8 cellular contexts compared by ENCODE assay signal in the genomic region with DNA sequence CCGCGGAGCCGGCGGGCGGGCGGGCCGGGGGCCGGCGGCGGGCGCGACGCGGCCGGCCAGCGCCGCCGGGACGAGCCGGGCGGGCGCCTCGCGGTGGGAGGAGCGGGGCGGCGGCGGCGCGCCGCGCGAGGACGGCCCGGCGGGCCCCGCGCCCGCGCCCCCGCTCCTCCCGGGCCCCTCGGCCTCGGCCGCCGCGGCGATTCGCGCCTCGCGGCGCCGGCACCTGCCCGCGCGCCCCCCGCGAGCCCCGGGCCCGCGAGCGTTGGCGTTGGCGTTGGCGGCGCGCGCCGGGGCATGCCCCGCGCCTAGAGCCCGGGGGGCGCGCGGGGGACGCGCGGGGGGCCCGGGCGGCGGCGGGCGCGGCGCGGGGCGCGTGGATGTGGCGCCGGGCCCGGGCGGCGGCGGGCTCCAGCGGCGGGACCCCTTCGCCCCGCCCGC. TPM values are rescaled to one million over a fixed set of nuclear protein-coding genes. Genes with fewer than 3 reads are reported as not detected.
DNase-seq lines count a peak whose midpoint lies in the region; ATAC-seq and TF ChIP-seq lines count a peak whose summit lies in the region.

Gene SKI (plus strand): TSS at position 163 of the 438 bp plus-strand sequence. CDS start 448 bp downstream, outside the sequence.

- peak within 1 kb of the TSS; percentile 98 for H3K4me3 Mint-ChIP-seq in activated naive CD4-positive, alpha-beta T cell treated with anti-CD3 and anti-CD28 coated beads for 36 hours

- no peaks in the 10 kb centered on the region for H3K27me3 Mint-ChIP-seq in activated naive CD4-positive, alpha-beta T cell treated with anti-CD3 and anti-CD28 coated beads for 36 hours (ENCODE audit: low read depth)

- in situ Hi-C loops in GM13976 (cut with MboI; ENCODE audit: low sequenced_read_pairs, unreplicated experiment): no loop called here

- H3K36me3 Mint-ChIP-seq in activated naive CD4-positive, alpha-beta T cell treated with anti-CD3 and anti-CD28 coated beads for 36 hours (ENCODE audit: low read depth): peaks cover 18% of the 10 kb centered on the region

- no peak for TF ChIP-seq CTCF in choroid plexus epithelial cell (conservative IDR thresholded peaks at IDR 0.05; ENCODE audit: low read depth, low read length)
- no peak for TF ChIP-seq CTCF in upper lobe of right lung (IDR thresholded peaks at IDR 0.05)
- TF ChIP-seq CTCF in GM13976 (IDR thresholded peaks at IDR 0.05; ENCODE audit: borderline replicate concordance, control extremely low read depth, extremely low read depth, insufficient read depth, missing control alignments): no peak

- peak within 1 kb of the TSS; percentile 100 for H3K4ac ChIP-seq in mesenchymal stem cell (ENCODE audit: low read depth in 1 of 2, low read length in 2 of 2)

- peak within 1 kb of the TSS in 1 of 2 experiments; percentile 86 for H3K23ac ChIP-seq in mesenchymal stem cell (ENCODE audit: low read length in 2 of 2)

- peak within 1 kb of the TSS; percentile 96 for H3K9ac ChIP-seq in mesenchymal stem cell (ENCODE audit: low read length)

- H2AFZ ChIP-seq in mesenchymal stem cell (ENCODE audit: low read depth, low read length): peak within 1 kb of the TSS; percentile 80

- H2BK12ac ChIP-seq in mesenchymal stem cell (ENCODE audit: low read length in 2 of 2): peak within 1 kb of the TSS; percentile 71 to 92

- H2BK5ac ChIP-seq in mesenchymal stem cell (ENCODE audit: low read depth, low read length, poor library complexity, severe bottlenecking): peak within 1 kb of the TSS; percentile 88

- ATAC-seq in upper lobe of right lung (no peak), GM18861 (IDR thresholded peaks at IDR 0.05; ENCODE audit: unreplicated experiment) (no peak)

- peak within 1 kb of the TSS; percentile 96 for H3K4me2 ChIP-seq in mesenchymal stem cell (ENCODE audit: low read length, poor library complexity, severe bottlenecking)

- H3K9me3 ChIP-seq in mesenchymal stem cell (ENCODE audit: control insufficient read depth, low read length) (no peaks in the 10 kb centered on the region), upper lobe of right lung (no peaks in the 10 kb centered on the region)

- no peaks in the 10 kb centered on the region for H3K9me3 Mint-ChIP-seq in activated naive CD4-positive, alpha-beta T cell treated with anti-CD3 and anti-CD28 coated beads for 36 hours

- H2AK5ac ChIP-seq in mesenchymal stem cell (ENCODE audit: low read length, severe bottlenecking): peak within 1 kb of the TSS; percentile 97

- peak within 1 kb of the TSS; percentile 99 for H4K8ac ChIP-seq in mesenchymal stem cell (ENCODE audit: low read length)

- H3K36me3 ChIP-seq in mesenchymal stem cell (ENCODE audit: control insufficient read depth in 1 of 2, insufficient read depth in 2 of 2, low read depth in 1 of 2, low read length in 2 of 2) (peaks cover 0 to 21% of the 10 kb centered on the region in 2 experiments), upper lobe of right lung (no peaks in the 10 kb centered on the region)

- H3K4me3 ChIP-seq in choroid plexus epithelial cell (ENCODE audit: low read depth, low read length) (peak within 1 kb of the TSS; percentile 80), mesenchymal stem cell (ENCODE audit: insufficient read depth in 1 of 2, low read depth in 1 of 2, low read length in 2 of 2) (peak within 1 kb of the TSS; percentile 81 to 92), upper lobe of right lung (peak within 1 kb of the TSS; percentile 80)

- H3K27me3 ChIP-seq in mesenchymal stem cell (ENCODE audit: control insufficient read depth in 1 of 2, insufficient read depth in 1 of 2, low read length in 2 of 2) (no peaks in the 10 kb centered on the region), upper lobe of right lung (no peaks in the 10 kb centered on the region)

- peak within 1 kb of the TSS; percentile 99 to 100 for H3K18ac ChIP-seq in mesenchymal stem cell (ENCODE audit: low read depth in 1 of 2, low read length in 2 of 2)

- H4K91ac ChIP-seq in mesenchymal stem cell (ENCODE audit: low read length): peak within 1 kb of the TSS; percentile 100

- H2BK15ac ChIP-seq in mesenchymal stem cell (ENCODE audit: low read depth, poor library complexity, severe bottlenecking): peak within 1 kb of the TSS; percentile 97

- peaks cover 4% of the 10 kb centered on the region for H3K4me1 Mint-ChIP-seq in activated naive CD4-positive, alpha-beta T cell treated with anti-CD3 and anti-CD28 coated beads for 36 hours (ENCODE audit: low read depth)

- 2% methylated on average over 20 of the region's 100 CpGs for WGBS in mesenchymal stem cell

- H3K27ac ChIP-seq in mesenchymal stem cell (ENCODE audit: low read length, poor library complexity, severe bottlenecking) (peak within 1 kb of the TSS; percentile 55), upper lobe of right lung (peak within 1 kb of the TSS; percentile 98)

- H3K27ac Mint-ChIP-seq in activated naive CD4-positive, alpha-beta T cell treated with anti-CD3 and anti-CD28 coated beads for 36 hours: peak within 1 kb of the TSS; percentile 84

- intact Hi-C loops in activated naive CD4-positive, alpha-beta T cell treated with anti-CD3 and anti-CD28 coated beads for 36 hours (cut with micrococcal nuclease): no loop called here
- intact Hi-C loops in upper lobe of right lung (cut with DNase I): no loop called here
- intact Hi-C loops in posterior cingulate gyrus (cut with DNase I): loop anchor here (2.0 kb wide), 2 partner anchors 29 to 39 kb away; no protein-coding TSS in a partner anchor

- peak within 1 kb of the TSS; percentile 100 for H2BK120ac ChIP-seq in mesenchymal stem cell (ENCODE audit: low read depth, low read length)

- DNase-seq in activated naive CD4-positive, alpha-beta T cell treated with anti-CD3 and anti-CD28 coated beads for 36 hours: no peak
- DNase-seq in activated naive CD4-positive, alpha-beta T cell treated with anti-CD3 and anti-CD28 coated beads, Interleukin-2, amount 50 U/mL, for 16 hours: no peak
- DNase-seq in choroid plexus epithelial cell (ENCODE audit: low read depth) (no peak), mesenchymal stem cell (no peak), upper lobe of right lung (no peak), posterior cingulate gyrus (no peak), GM13976 (ENCODE audit: low spot score) (no peak)

- peak within 1 kb of the TSS in 1 of 2 experiments; percentile 100 for H3K14ac ChIP-seq in mesenchymal stem cell (ENCODE audit: low read length in 2 of 2)

- H3K79me1 ChIP-seq in mesenchymal stem cell (replicated peaks; ENCODE audit: low read length, poor library complexity, severe bottlenecking): peaks cover 6% of the 10 kb centered on the region

- peaks cover 35% of the 10 kb centered on the region for H3K4me1 ChIP-seq in mesenchymal stem cell (ENCODE audit: control insufficient read depth, insufficient read depth, low read depth, low read length)
- peaks cover 20% of the 10 kb centered on the region for H3K4me1 ChIP-seq in upper lobe of right lung

- CTCF ChIA-PET in activated naive CD4-positive, alpha-beta T cell treated with anti-CD3 and anti-CD28 coated beads for 36 hours (lab: Charles Lee): interaction anchor here (1.1 kb wide), 1 partner anchor 24 kb away, joined by 3 read pairs; no protein-coding TSS in a partner anchor

RNA-seq across cellular contexts. Expression of gene SKI, which starts in this region (rescaled TPM):
- 10 to 100 TPM; 25.5 to 26.3 TPM for total RNA-seq in activated naive CD4-positive, alpha-beta T cell treated with anti-CD3 and anti-CD28 coated beads for 36 hours
- polyA plus RNA-seq in mesenchymal stem cell (2013, experiment 1 of 2): 43.3 TPM
- 44.2 TPM for polyA plus RNA-seq in mesenchymal stem cell (2013, experiment 2 of 2)
- total RNA-seq in upper lobe of right lung: 89.6 TPM
